Comparison of ENCODE assay signal across 1 cellular context in genomic region chr11:2992234-2992999, GRCh38.
TF ChIP-seq lines count a peak whose summit lies in the region.

Gene NAP1L4, minus strand, starts transcription at chr11:2992329. Its CDS starts 13,109 bp downstream, at chr11:2979220.

TF ChIP-seq in K562, 482 proteins besides CTCF, POLR2A, EP300 and RAD21 (continued from another document and continues in another):
- TF ChIP-seq, protein P1, sequence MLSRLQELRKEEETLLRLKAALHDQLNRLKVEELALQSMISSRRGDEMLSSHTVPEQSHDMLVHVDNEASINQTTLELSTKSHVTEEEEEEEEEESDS (CRISPR knock-in tag; IDR thresholded peaks at IDR 0.05), result no peak
- TF ChIP-seq ZNF586 (CRISPR knock-in tag; conservative IDR thresholded peaks at IDR 0.05) (no peak), ZNF324 (CRISPR knock-in tag; IDR thresholded peaks at IDR 0.05) (no peak), IFI16 (CRISPR knock-in tag; IDR thresholded peaks at IDR 0.05) (no peak), ZFX (CRISPR knock-in tag; IDR thresholded peaks at IDR 0.05) (peak; percentile 67), SAP30 (IDR thresholded peaks at IDR 0.05; ENCODE audit: borderline replicate concordance, insufficient read depth, low read depth, low read length, poor library complexity, severe bottlenecking) (peak; percentile 96), CXXC5 (CRISPR knock-in tag; IDR thresholded peaks at IDR 0.05) (peak; percentile 89), RERE (CRISPR knock-in tag; IDR thresholded peaks at IDR 0.05; ENCODE audit: borderline replicate concordance) (peak; percentile 77; the same call in 1 of the 2 replicates), ZBED1 (IDR thresholded peaks at IDR 0.05) (0 out of 2 replicates have a peak, but pooled peaks have one; percentile 49), SRSF1 (IDR thresholded peaks at IDR 0.05; ENCODE audit: low read depth, low read length) (no peak), GATAD2A (IDR thresholded peaks at IDR 0.05) (no peak), NFIX (CRISPR knock-in tag; IDR thresholded peaks at IDR 0.05; ENCODE audit: low read depth) (no peak), NELFE (IDR thresholded peaks at IDR 0.05; ENCODE audit: insufficient read depth, insufficient read length) (no peak), ZNF511 (CRISPR knock-in tag; IDR thresholded peaks at IDR 0.05) (no peak), DNMT1 (IDR thresholded peaks at IDR 0.05) (no peak), NFE2 (IDR thresholded peaks at IDR 0.05; ENCODE audit: low read depth) (no peak), HNRNPK (IDR thresholded peaks at IDR 0.05; ENCODE audit: low read depth, low read length, poor library complexity, severe bottlenecking) (no peak), ZNF41 (CRISPR knock-in tag; conservative IDR thresholded peaks at IDR 0.05) (no peak), ELK3 (CRISPR knock-in tag; IDR thresholded peaks at IDR 0.05) (no peak), TAF1 (IDR thresholded peaks at IDR 0.05; ENCODE audit: control insufficient read depth, extremely low read depth, insufficient read depth, low read length, severe bottlenecking) (peak; percentile 51), KLF16 (IDR thresholded peaks at IDR 0.05) (no peak), RAD51 (IDR thresholded peaks at IDR 0.05; ENCODE audit: borderline replicate concordance, low read depth) (no peak), ZNF23 (CRISPR knock-in tag; IDR thresholded peaks at IDR 0.05) (no peak), FUS (optimal IDR thresholded peaks at IDR 0.05; ENCODE audit: low read depth, low read length) (no peak), YBX1 (IDR thresholded peaks at IDR 0.05) (no peak), CHAMP1 (IDR thresholded peaks at IDR 0.05) (no peak), C11orf30 (IDR thresholded peaks at IDR 0.05; ENCODE audit: low read depth) (peak; percentile 74), MAFF (IDR thresholded peaks at IDR 0.05; ENCODE audit: low read length) (no peak)
- TF ChIP-seq, protein P2, sequence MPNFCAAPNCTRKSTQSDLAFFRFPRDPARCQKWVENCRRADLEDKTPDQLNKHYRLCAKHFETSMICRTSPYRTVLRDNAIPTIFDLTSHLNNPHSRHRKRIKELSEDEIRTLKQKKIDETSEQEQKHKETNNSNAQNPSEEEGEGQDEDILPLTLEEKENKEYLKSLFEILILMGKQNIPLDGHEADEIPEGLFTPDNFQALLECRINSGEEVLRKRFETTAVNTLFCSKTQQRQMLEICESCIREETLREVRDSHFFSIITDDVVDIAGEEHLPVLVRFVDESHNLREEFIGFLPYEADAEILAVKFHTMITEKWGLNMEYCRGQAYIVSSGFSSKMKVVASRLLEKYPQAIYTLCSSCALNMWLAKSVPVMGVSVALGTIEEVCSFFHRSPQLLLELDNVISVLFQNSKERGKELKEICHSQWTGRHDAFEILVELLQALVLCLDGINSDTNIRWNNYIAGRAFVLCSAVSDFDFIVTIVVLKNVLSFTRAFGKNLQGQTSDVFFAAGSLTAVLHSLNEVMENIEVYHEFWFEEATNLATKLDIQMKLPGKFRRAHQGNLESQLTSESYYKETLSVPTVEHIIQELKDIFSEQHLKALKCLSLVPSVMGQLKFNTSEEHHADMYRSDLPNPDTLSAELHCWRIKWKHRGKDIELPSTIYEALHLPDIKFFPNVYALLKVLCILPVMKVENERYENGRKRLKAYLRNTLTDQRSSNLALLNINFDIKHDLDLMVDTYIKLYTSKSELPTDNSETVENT (CRISPR knock-in tag; IDR thresholded peaks at IDR 0.05), result peak; percentile 2
- TF ChIP-seq, protein P3, sequence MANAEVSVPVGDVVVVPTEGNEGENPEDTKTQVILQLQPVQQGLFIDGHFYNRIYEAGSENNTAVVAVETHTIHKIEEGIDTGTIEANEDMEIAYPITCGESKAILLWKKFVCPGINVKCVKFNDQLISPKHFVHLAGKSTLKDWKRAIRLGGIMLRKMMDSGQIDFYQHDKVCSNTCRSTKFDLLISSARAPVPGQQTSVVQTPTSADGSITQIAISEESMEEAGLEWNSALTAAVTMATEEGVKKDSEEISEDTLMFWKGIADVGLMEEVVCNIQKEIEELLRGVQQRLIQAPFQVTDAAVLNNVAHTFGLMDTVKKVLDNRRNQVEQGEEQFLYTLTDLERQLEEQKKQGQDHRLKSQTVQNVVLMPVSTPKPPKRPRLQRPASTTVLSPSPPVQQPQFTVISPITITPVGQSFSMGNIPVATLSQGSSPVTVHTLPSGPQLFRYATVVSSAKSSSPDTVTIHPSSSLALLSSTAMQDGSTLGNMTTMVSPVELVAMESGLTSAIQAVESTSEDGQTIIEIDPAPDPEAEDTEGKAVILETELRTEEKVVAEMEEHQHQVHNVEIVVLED (CRISPR knock-in tag; IDR thresholded peaks at IDR 0.05), result peak; percentile 71
- TF ChIP-seq, protein P4, sequence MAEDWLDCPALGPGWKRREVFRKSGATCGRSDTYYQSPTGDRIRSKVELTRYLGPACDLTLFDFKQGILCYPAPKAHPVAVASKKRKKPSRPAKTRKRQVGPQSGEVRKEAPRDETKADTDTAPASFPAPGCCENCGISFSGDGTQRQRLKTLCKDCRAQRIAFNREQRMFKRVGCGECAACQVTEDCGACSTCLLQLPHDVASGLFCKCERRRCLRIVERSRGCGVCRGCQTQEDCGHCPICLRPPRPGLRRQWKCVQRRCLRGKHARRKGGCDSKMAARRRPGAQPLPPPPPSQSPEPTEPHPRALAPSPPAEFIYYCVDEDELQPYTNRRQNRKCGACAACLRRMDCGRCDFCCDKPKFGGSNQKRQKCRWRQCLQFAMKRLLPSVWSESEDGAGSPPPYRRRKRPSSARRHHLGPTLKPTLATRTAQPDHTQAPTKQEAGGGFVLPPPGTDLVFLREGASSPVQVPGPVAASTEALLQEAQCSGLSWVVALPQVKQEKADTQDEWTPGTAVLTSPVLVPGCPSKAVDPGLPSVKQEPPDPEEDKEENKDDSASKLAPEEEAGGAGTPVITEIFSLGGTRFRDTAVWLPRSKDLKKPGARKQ (CRISPR knock-in tag; IDR thresholded peaks at IDR 0.05), result no peak
- TF ChIP-seq, protein P5, sequence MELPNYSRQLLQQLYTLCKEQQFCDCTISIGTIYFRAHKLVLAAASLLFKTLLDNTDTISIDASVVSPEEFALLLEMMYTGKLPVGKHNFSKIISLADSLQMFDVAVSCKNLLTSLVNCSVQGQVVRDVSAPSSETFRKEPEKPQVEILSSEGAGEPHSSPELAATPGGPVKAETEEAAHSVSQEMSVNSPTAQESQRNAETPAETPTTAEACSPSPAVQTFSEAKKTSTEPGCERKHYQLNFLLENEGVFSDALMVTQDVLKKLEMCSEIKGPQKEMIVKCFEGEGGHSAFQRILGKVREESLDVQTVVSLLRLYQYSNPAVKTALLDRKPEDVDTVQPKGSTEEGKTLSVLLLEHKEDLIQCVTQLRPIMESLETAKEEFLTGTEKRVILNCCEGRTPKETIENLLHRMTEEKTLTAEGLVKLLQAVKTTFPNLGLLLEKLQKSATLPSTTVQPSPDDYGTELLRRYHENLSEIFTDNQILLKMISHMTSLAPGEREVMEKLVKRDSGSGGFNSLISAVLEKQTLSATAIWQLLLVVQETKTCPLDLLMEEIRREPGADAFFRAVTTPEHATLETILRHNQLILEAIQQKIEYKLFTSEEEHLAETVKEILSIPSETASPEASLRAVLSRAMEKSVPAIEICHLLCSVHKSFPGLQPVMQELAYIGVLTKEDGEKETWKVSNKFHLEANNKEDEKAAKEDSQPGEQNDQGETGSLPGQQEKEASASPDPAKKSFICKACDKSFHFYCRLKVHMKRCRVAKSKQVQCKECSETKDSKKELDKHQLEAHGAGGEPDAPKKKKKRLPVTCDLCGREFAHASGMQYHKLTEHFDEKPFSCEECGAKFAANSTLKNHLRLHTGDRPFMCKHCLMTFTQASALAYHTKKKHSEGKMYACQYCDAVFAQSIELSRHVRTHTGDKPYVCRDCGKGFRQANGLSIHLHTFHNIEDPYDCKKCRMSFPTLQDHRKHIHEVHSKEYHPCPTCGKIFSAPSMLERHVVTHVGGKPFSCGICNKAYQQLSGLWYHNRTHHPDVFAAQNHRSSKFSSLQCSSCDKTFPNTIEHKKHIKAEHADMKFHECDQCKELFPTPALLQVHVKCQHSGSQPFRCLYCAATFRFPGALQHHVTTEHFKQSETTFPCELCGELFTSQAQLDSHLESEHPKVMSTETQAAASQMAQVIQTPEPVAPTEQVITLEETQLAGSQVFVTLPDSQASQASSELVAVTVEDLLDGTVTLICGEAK (IDR thresholded peaks at IDR 0.05), result peak; percentile 38; the same call in 1 of the 2 replicates
- TF ChIP-seq, protein P5 (CRISPR knock-in tag; IDR thresholded peaks at IDR 0.05), result no peak
